Comparison of ENCODE assay signal across 7 cellular contexts in the genomic region with DNA sequence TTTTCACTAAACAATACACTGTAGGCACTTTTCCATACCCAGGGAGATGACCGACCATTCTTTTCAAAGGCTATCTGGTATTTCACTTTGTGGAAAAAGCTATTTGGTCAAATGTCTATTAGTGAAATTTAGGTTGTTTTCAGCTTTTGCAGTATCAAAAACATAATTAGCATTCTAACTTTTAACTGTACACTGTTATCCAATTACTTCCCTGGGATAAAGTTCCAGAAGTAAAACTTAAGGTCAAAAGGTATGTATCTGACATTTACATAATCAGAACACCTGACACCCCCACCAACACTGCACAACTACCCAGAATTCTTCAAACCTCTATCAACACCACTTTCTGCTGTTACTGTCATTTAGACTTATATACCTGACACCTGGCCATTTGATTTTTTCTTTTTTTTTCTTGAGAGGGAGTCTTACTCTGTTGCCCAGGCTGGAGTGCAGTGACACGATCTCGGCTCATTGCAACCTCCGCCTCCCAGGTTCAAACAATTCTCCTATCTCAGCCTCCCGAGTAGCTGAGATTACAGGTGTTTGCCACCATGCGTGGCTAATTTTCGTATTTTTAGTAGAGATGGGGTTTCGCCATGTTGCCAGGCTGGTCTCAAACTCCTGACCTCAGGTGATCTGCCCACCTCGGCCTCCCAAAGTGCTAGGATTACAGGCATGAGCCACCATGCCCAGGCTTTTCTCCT. TPM values are rescaled to one million over a fixed set of nuclear protein-coding genes. Genes with fewer than 3 reads are reported as not detected.
DNase-seq lines count a peak whose midpoint lies in the region; ATAC-seq and TF ChIP-seq lines count a peak whose summit lies in the region.
"Not testable (repeated sequence)": the region's sequence is repeated elsewhere in the genome, so short reads cannot be mapped to it uniquely, and the experiment has no call there.

No MANE protein-coding gene starts in this region.

- DNase-seq in DND-41; T-helper 2 cell treated with Interferon-gamma antibody and Interleukin-4, amounts not matched to agents 5 μg/mL and 100 μg/mL, for 36 hours (ENCODE audit: low spot score); activated CD8-positive, alpha-beta memory T cell treated with anti-CD3 and anti-CD28 coated beads, Interleukin-2, amount 10 ng/mL, durations not matched to agents 7 days and 5 days; endothelial cell (ENCODE audit: low spot score); naive thymus-derived CD8-positive, alpha-beta T cell; stimulated activated effector memory CD8-positive, alpha-beta T cell treated with anti-CD3 and anti-CD28 coated beads, Interleukin-12 subunit alpha, Interleukin-12 subunit beta, amount 100 ng/mL, for 72 hours (ENCODE audit: low spot score in 2 of 2): not testable (repeated sequence)

- not testable (repeated sequence) for ATAC-seq in DND-41 (ENCODE audit: insufficient read depth, low read depth); activated CD8-positive, alpha-beta memory T cell treated with anti-CD3 and anti-CD28 coated beads, Interleukin-2, amount 10 ng/mL, durations not matched to agents 7 days and 5 days; naive thymus-derived CD8-positive, alpha-beta T cell; stimulated activated effector memory CD8-positive, alpha-beta T cell treated with anti-CD3 and anti-CD28 coated beads, Interleukin-12 subunit alpha, Interleukin-12 subunit beta, amount 100 ng/mL, for 72 hours

- H2AFZ ChIP-seq in DND-41 (ENCODE audit: low read depth, low read length): not testable (repeated sequence)

- H3K27ac ChIP-seq in DND-41 (ENCODE audit: low read length): not testable (repeated sequence)

- H3K4me2 ChIP-seq in DND-41 (ENCODE audit: insufficient read depth, low read length): peak overlapping the region; percentile 88

- TF ChIP-seq CTCF in DND-41 (IDR thresholded peaks at IDR 0.05; ENCODE audit: borderline replicate concordance, extremely low read depth, low read length, poor library complexity, severe bottlenecking); endothelial cell (IDR thresholded peaks at IDR 0.05; ENCODE audit: unreplicated experiment): not testable (repeated sequence)

- not testable (repeated sequence) for H3K9me3 ChIP-seq in DND-41 (ENCODE audit: insufficient read depth, low read length, severe bottlenecking)

- H3K79me2 ChIP-seq in DND-41 (ENCODE audit: insufficient read depth, low read length): peaks cover 95% of the 10 kb centered on the region

- not testable (repeated sequence) for H3K27me3 Mint-ChIP-seq in T-helper 2 cell treated with Interferon-gamma antibody and Interleukin-4, amounts not matched to agents 5 μg/mL and 100 μg/mL, for 36 hours (ENCODE audit: low read depth); activated CD8-positive, alpha-beta memory T cell treated with anti-CD3 and anti-CD28 coated beads, Interleukin-2, amount 10 ng/mL, durations not matched to agents 7 days and 5 days; activated naive CD8-positive, alpha-beta T cell; endothelial cell (ENCODE audit: unreplicated experiment); naive thymus-derived CD8-positive, alpha-beta T cell

- POLR2A ChIA-PET in naive thymus-derived CD8-positive, alpha-beta T cell (lab: Charles Lee): interaction anchor here (5.3 kb wide), 1 partner anchor 13 kb away, joined by 105 read pairs; a partner anchor contains a TSS

- CTCF ChIA-PET in activated CD8-positive, alpha-beta memory T cell treated with anti-CD3 and anti-CD28 coated beads, Interleukin-2, amount 10 ng/mL, durations not matched to agents 7 days and 5 days (lab: Charles Lee): interaction anchor here (1.2 to 3.1 kb wide), 4 partner anchors 12 to 301 kb away, joined by 6 to 11 read pairs (median 6); a partner anchor contains a TSS

- peak overlapping the region; percentile 31 for H3K4me3 Mint-ChIP-seq in T-helper 2 cell treated with Interferon-gamma antibody and Interleukin-4, amounts not matched to agents 5 μg/mL and 100 μg/mL, for 36 hours
- H3K4me3 Mint-ChIP-seq in activated CD8-positive, alpha-beta memory T cell treated with anti-CD3 and anti-CD28 coated beads, Interleukin-2, amount 10 ng/mL, durations not matched to agents 7 days and 5 days: peak overlapping the region; percentile 13
- peak overlapping the region; percentile 70 for H3K4me3 Mint-ChIP-seq in activated naive CD8-positive, alpha-beta T cell
- H3K4me3 Mint-ChIP-seq in endothelial cell (ENCODE audit: unreplicated experiment): peak overlapping the region; percentile 80
- peak overlapping the region in 7 of 10 donors; percentile 5 to 67 (median 47) for H3K4me3 Mint-ChIP-seq in naive thymus-derived CD8-positive, alpha-beta T cell
- not testable (repeated sequence) for H3K4me3 Mint-ChIP-seq in stimulated activated effector memory CD8-positive, alpha-beta T cell treated with anti-CD3 and anti-CD28 coated beads, Interleukin-12 subunit alpha, Interleukin-12 subunit beta, amount 100 ng/mL, for 72 hours

- H3K4me1 Mint-ChIP-seq in T-helper 2 cell treated with Interferon-gamma antibody and Interleukin-4, amounts not matched to agents 5 μg/mL and 100 μg/mL, for 36 hours (ENCODE audit: low read depth): peaks cover 35% of the 10 kb centered on the region
- peaks cover 33% of the 10 kb centered on the region for H3K4me1 Mint-ChIP-seq in activated CD8-positive, alpha-beta memory T cell treated with anti-CD3 and anti-CD28 coated beads, Interleukin-2, amount 10 ng/mL, durations not matched to agents 7 days and 5 days
- H3K4me1 Mint-ChIP-seq in activated naive CD8-positive, alpha-beta T cell (ENCODE audit: low read depth): peaks cover 37% of the 10 kb centered on the region
- H3K4me1 Mint-ChIP-seq in endothelial cell (ENCODE audit: unreplicated experiment): peaks cover 31% of the 10 kb centered on the region
- peaks cover 21 to 64% (median 50%) of the 10 kb centered on the region in 4 donors for H3K4me1 Mint-ChIP-seq in naive thymus-derived CD8-positive, alpha-beta T cell
- H3K4me1 Mint-ChIP-seq in stimulated activated effector memory CD8-positive, alpha-beta T cell treated with anti-CD3 and anti-CD28 coated beads, Interleukin-12 subunit alpha, Interleukin-12 subunit beta, amount 100 ng/mL, for 72 hours: peaks cover 36% of the 10 kb centered on the region

- peak overlapping the region in 1 of 2 experiments; percentile 92; a peak in 1 of 4 replicates for H3K4me3 ChIP-seq in DND-41 (ENCODE audit: low read depth in 1 of 2, low read length in 2 of 2)

- peaks cover 26% of the 10 kb centered on the region for H3K36me3 Mint-ChIP-seq in T-helper 2 cell treated with Interferon-gamma antibody and Interleukin-4, amounts not matched to agents 5 μg/mL and 100 μg/mL, for 36 hours (ENCODE audit: low read depth)
- H3K36me3 Mint-ChIP-seq in activated CD8-positive, alpha-beta memory T cell treated with anti-CD3 and anti-CD28 coated beads, Interleukin-2, amount 10 ng/mL, durations not matched to agents 7 days and 5 days: peaks cover 19% of the 10 kb centered on the region
- H3K36me3 Mint-ChIP-seq in activated naive CD8-positive, alpha-beta T cell: not testable (repeated sequence)
- H3K36me3 Mint-ChIP-seq in endothelial cell (ENCODE audit: low read depth, unreplicated experiment): peaks cover 12% of the 10 kb centered on the region
- H3K36me3 Mint-ChIP-seq in naive thymus-derived CD8-positive, alpha-beta T cell: peaks cover 0 to 36% (median 0%) of the 10 kb centered on the region in 3 donors
- H3K36me3 Mint-ChIP-seq in stimulated activated effector memory CD8-positive, alpha-beta T cell treated with anti-CD3 and anti-CD28 coated beads, Interleukin-12 subunit alpha, Interleukin-12 subunit beta, amount 100 ng/mL, for 72 hours: peaks cover 63% of the 10 kb centered on the region

- not testable (repeated sequence) for H3K9me3 Mint-ChIP-seq in T-helper 2 cell treated with Interferon-gamma antibody and Interleukin-4, amounts not matched to agents 5 μg/mL and 100 μg/mL, for 36 hours; activated CD8-positive, alpha-beta memory T cell treated with anti-CD3 and anti-CD28 coated beads, Interleukin-2, amount 10 ng/mL, durations not matched to agents 7 days and 5 days (ENCODE audit: low read depth); activated naive CD8-positive, alpha-beta T cell (ENCODE audit: low read depth); endothelial cell (ENCODE audit: unreplicated experiment); naive thymus-derived CD8-positive, alpha-beta T cell; stimulated activated effector memory CD8-positive, alpha-beta T cell treated with anti-CD3 and anti-CD28 coated beads, Interleukin-12 subunit alpha, Interleukin-12 subunit beta, amount 100 ng/mL, for 72 hours

- H3K9ac ChIP-seq in DND-41 (ENCODE audit: low read depth, low read length): not testable (repeated sequence)

- peaks cover 71% of the 10 kb centered on the region for H3K36me3 ChIP-seq in DND-41 (ENCODE audit: insufficient read depth, low read length)

- not testable (repeated sequence) for H3K27ac Mint-ChIP-seq in T-helper 2 cell treated with Interferon-gamma antibody and Interleukin-4, amounts not matched to agents 5 μg/mL and 100 μg/mL, for 36 hours
- peak overlapping the region; percentile 4 for H3K27ac Mint-ChIP-seq in activated CD8-positive, alpha-beta memory T cell treated with anti-CD3 and anti-CD28 coated beads, Interleukin-2, amount 10 ng/mL, durations not matched to agents 7 days and 5 days
- H3K27ac Mint-ChIP-seq in activated naive CD8-positive, alpha-beta T cell: peak overlapping the region; percentile 46
- peak overlapping the region; percentile 67 for H3K27ac Mint-ChIP-seq in endothelial cell (ENCODE audit: unreplicated experiment)
- peak overlapping the region in 9 of 10 donors; percentile 13 to 89 (median 53) for H3K27ac Mint-ChIP-seq in naive thymus-derived CD8-positive, alpha-beta T cell
- H3K27ac Mint-ChIP-seq in stimulated activated effector memory CD8-positive, alpha-beta T cell treated with anti-CD3 and anti-CD28 coated beads, Interleukin-12 subunit alpha, Interleukin-12 subunit beta, amount 100 ng/mL, for 72 hours: peak overlapping the region; percentile 20

- H3K27me3 ChIP-seq in DND-41 (ENCODE audit: insufficient read depth, low read length, poor library complexity): not testable (repeated sequence)

- H3K4me1 ChIP-seq in DND-41 (ENCODE audit: insufficient read depth, low read length): peaks cover 51% of the 10 kb centered on the region

- H4K20me1 ChIP-seq in DND-41 (ENCODE audit: insufficient read depth, low read length): peaks cover 38% of the 10 kb centered on the region

RNA-seq across cellular contexts. Expression of a gene that starts 2.1 kb away (rescaled TPM):
- total RNA-seq in activated CD8-positive, alpha-beta memory T cell treated with anti-CD3 and anti-CD28 coated beads, Interleukin-2, amount 10 ng/mL, durations not matched to agents 7 days and 5 days: 10 to 100 TPM; 31.1 to 36.4 TPM
- total RNA-seq in endothelial cell (ENCODE audit: unreplicated experiment): 26.6 TPM
- total RNA-seq in naive thymus-derived CD8-positive, alpha-beta T cell: 10 to 100 TPM; 44.2 to 45.1 TPM
- 10 to 100 TPM; 51.9 to 58.7 (median 58.0) TPM for polyA plus RNA-seq in naive thymus-derived CD8-positive, alpha-beta T cell

RNA-seq across cellular contexts. Expression of a gene that starts 13.1 kb away (rescaled TPM):
- 10 to 100 TPM; 27.0 to 32.4 TPM for total RNA-seq in activated CD8-positive, alpha-beta memory T cell treated with anti-CD3 and anti-CD28 coated beads, Interleukin-2, amount 10 ng/mL, durations not matched to agents 7 days and 5 days
- 19.9 TPM for total RNA-seq in endothelial cell (ENCODE audit: unreplicated experiment)
- total RNA-seq in naive thymus-derived CD8-positive, alpha-beta T cell: 10 to 100 TPM; 20.8 to 23.2 TPM
- 10 to 100 TPM; 69.5 to 80.5 (median 78.2) TPM for polyA plus RNA-seq in naive thymus-derived CD8-positive, alpha-beta T cell

RNA-seq across cellular contexts. Expression of a gene that starts 13.9 kb away (rescaled TPM):
- total RNA-seq in activated CD8-positive, alpha-beta memory T cell treated with anti-CD3 and anti-CD28 coated beads, Interleukin-2, amount 10 ng/mL, durations not matched to agents 7 days and 5 days: 10 to 100 TPM; 57.8 to 67.0 TPM
- total RNA-seq in endothelial cell (ENCODE audit: unreplicated experiment): 36.0 TPM
- total RNA-seq in naive thymus-derived CD8-positive, alpha-beta T cell: 10 to 100 TPM; 24.1 to 25.0 TPM
- polyA plus RNA-seq in naive thymus-derived CD8-positive, alpha-beta T cell: 1 to 10 TPM; 1.5 to 6.2 (median 6.2) TPM

RNA-seq across cellular contexts. Expression of a gene that starts 33.6 kb away (rescaled TPM):
- 100 to 1,000 TPM in 1 of 2 experiments, 10 to 100 TPM in 1; 80.1 to 111 TPM for total RNA-seq in activated CD8-positive, alpha-beta memory T cell treated with anti-CD3 and anti-CD28 coated beads, Interleukin-2, amount 10 ng/mL, durations not matched to agents 7 days and 5 days
- 86.2 TPM for total RNA-seq in endothelial cell (ENCODE audit: unreplicated experiment)
- 10 to 100 TPM; 50.2 to 59.1 TPM for total RNA-seq in naive thymus-derived CD8-positive, alpha-beta T cell
- 10 to 100 TPM; 73.1 to 80.9 (median 78.0) TPM for polyA plus RNA-seq in naive thymus-derived CD8-positive, alpha-beta T cell

RNA-seq across cellular contexts. Expression of a gene that starts 34.3 kb away (rescaled TPM):
- 100 to 1,000 TPM in 1 of 2 experiments, 10 to 100 TPM in 1; 94.8 to 104 TPM for total RNA-seq in activated CD8-positive, alpha-beta memory T cell treated with anti-CD3 and anti-CD28 coated beads, Interleukin-2, amount 10 ng/mL, durations not matched to agents 7 days and 5 days
- 6.2 TPM for total RNA-seq in endothelial cell (ENCODE audit: unreplicated experiment)
- 1 to 10 TPM in 1 of 2 experiments, under 1 TPM in 1; 0.69 to 1.8 TPM for total RNA-seq in naive thymus-derived CD8-positive, alpha-beta T cell
- 1 to 10 TPM in 2 of 3 donors, not detected in 1; 1.2 to 2.7 TPM for polyA plus RNA-seq in naive thymus-derived CD8-positive, alpha-beta T cell
